Comparison of ENCODE assay signal across 21 cellular contexts in the genomic region with DNA sequence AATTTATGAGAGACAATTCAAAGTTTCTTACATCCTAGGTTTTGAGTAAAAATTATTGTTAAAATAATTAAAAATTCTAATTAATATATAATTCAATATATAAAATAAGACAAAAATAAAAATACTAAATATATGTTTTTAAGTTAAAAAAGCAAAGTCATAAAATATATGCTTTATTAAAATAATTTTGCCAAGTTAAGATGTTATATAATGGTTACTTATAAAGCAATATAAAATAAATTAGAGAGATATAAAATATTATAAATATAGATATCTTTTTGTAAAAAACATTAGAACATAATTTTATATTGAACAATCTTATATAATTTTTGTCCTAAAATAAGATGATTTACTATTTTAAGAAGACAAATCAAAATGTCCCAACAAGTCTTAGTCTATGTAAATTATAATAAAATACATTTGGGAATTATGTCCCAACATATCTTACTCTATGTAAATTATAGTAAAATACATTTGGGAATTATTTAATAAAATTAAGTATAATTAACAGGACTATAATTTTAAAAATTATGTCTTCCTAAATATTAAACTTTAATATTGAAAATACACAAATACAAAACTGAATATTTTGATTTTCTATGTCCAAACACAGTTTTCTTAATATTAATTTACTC.
"Had no signal": no experiment of that assay in that cellular context is flagged by ENCODE, and none has a peak within 500 bp of the region (broad histone marks: within the 10 kb centered on the region; RNA-seq: fewer than 3 reads in every experiment).

No MANE protein-coding gene starts in this region.

- H3K9me3 ChIP-seq: SK-N-SH had no signal

- H3K27ac Mint-ChIP-seq: IgD-negative memory B cell had no signal

- H3K36me3 ChIP-seq: MG63 had no signal

- H3K27ac ChIP-seq: HL-60, RWPE1 had no signal

- H3K4me3 Mint-ChIP-seq: IgD-negative memory B cell had no signal

- H3K36me3 Mint-ChIP-seq: IgD-negative memory B cell had no signal

- DNase-seq: KBM-7, MG63, NCI-H1092, NCI-H1105 treated with DMSO at 0.1 percent for 48 hours, NCI-H1417 treated with DMSO at 0.1 percent for 48 hours, NCI-H146, NCI-H1694 treated with DMSO at 0.1 percent for 48 hours, NCI-H1930, NCI-H2081, NCI-H2107, NCI-H2227 treated with DMSO at 0.1 percent for 48 hours, NCI-H524, NCI-H69, NCI-H774, SHP77, SK-N-SH, SW 1271 had no signal

- H3K27me3 Mint-ChIP-seq: IgD-negative memory B cell had no signal

- H3K27me3 ChIP-seq: MG63 had no signal

- H3K4me3 ChIP-seq: MG63 had no signal

- FAIRE-seq: HTR-8/SVneo had no signal
